ENCODE assay signal across 2 cellular contexts in genomic region chr12:104630230-104630670, GRCh38.
TF ChIP-seq lines count a peak whose summit lies in the region.

No MANE protein-coding gene starts in this region.

TF ChIP-seq in H1, 55 proteins besides CTCF, POLR2A, EP300 and RAD21 (continued from another document):
- TF ChIP-seq EZH2 (IDR thresholded peaks at IDR 0.05; ENCODE audit: low read depth, low read length, severe bottlenecking) (no peak), FOSL1 (IDR thresholded peaks at IDR 0.05; ENCODE audit: insufficient read depth, low read depth, low read length) (no peak), PHF8 (conservative IDR thresholded peaks at IDR 0.05; ENCODE audit: low read depth, low read length) (no peak), CEBPB (IDR thresholded peaks at IDR 0.05; ENCODE audit: low read depth, low read length) (no peak), POU5F1 (IDR thresholded peaks at IDR 0.05; ENCODE audit: low read depth, low read length) (no peak), RFX5 (IDR thresholded peaks at IDR 0.05; ENCODE audit: borderline replicate concordance, low read depth, low read length) (no peak), EGR1 (IDR thresholded peaks at IDR 0.05; ENCODE audit: borderline replicate concordance, low read depth, low read length) (no peak), KDM5A (IDR thresholded peaks at IDR 0.05; ENCODE audit: low read length) (no peak)

TF ChIP-seq in SK-N-SH, 30 proteins besides CTCF, POLR2A, EP300 and RAD21 (continued from another document):
- TF ChIP-seq REST (IDR thresholded peaks at IDR 0.05; ENCODE audit: low read depth, low read length) (no peak), RFX5 (IDR thresholded peaks at IDR 0.05; ENCODE audit: low read length) (no peak), MAX (IDR thresholded peaks at IDR 0.05; ENCODE audit: low read depth) (no peak), ELF1 (IDR thresholded peaks at IDR 0.05) (no peak), NRF1 (IDR thresholded peaks at IDR 0.05; ENCODE audit: low read depth, low read length) (no peak), SIN3A (IDR thresholded peaks at IDR 0.05; ENCODE audit: borderline replicate concordance, low read depth, low read length) (no peak), GABPA (IDR thresholded peaks at IDR 0.05; ENCODE audit: low read depth) (no peak), IRF3 (IDR thresholded peaks at IDR 0.05; ENCODE audit: low read depth, low read length) (no peak), FOXJ3 (CRISPR knock-in tag; IDR thresholded peaks at IDR 0.05) (no peak), TEAD4 (IDR thresholded peaks at IDR 0.05; ENCODE audit: borderline replicate concordance, insufficient read depth) (no peak), ZBTB33 (IDR thresholded peaks at IDR 0.05; ENCODE audit: borderline replicate concordance, low read depth) (no peak), RXRA (IDR thresholded peaks at IDR 0.05; ENCODE audit: borderline replicate concordance, low read depth) (no peak)
